Comparison of ENCODE assay signal across 12 cellular contexts in genomic region chr9:122819326-122819725, GRCh38. TPM values are rescaled to one million over a fixed set of nuclear protein-coding genes. Genes with fewer than 3 reads are reported as not detected.
DNase-seq lines count a peak whose midpoint lies in the region; ATAC-seq and TF ChIP-seq lines count a peak whose summit lies in the region.
"Had no signal": no experiment of that assay in that cellular context is flagged by ENCODE, and none has a peak within 500 bp of the region (broad histone marks: within the 10 kb centered on the region; RNA-seq: fewer than 3 reads in every experiment).

No MANE protein-coding gene starts in this region.

- H3K27me3 Mint-ChIP-seq in CD4-positive, alpha-beta memory T cell: no peaks in the 10 kb centered on the region
- H3K27me3 Mint-ChIP-seq in T-cell (no peaks in the 10 kb centered on the region), mesothelial cell of epicardium (ENCODE audit: low read depth) (no peaks in the 10 kb centered on the region)
- H3K27me3 Mint-ChIP-seq in activated CD4-positive, alpha-beta T cell treated with anti-CD3 and anti-CD28 coated beads, Interleukin-2, amount 10 ng/mL, durations not matched to agents 7 days and 5 days: no peaks in the 10 kb centered on the region
- H3K27me3 Mint-ChIP-seq: activated T-helper 17 cell treated with anti-CD3 and anti-CD28 coated beads, Interleukin-2, amount 50 U/mL, for 72 hours had no signal

- H3K36me3 ChIP-seq in CD4-positive, alpha-beta memory T cell (ENCODE audit: insufficient read depth, low read length): peaks cover 16% of the 10 kb centered on the region
- H3K36me3 ChIP-seq in esophagus muscularis mucosa: peaks cover 11 to 76% (median 44%) of the 10 kb centered on the region in 4 donors
- H3K36me3 ChIP-seq in psoas muscle (ENCODE audit: insufficient read depth in 1 of 2, low read depth in 1 of 2): peaks cover 2 to 44% of the 10 kb centered on the region in 2 donors

- no peak overlapping the region for H3K27ac ChIP-seq in CD4-positive, alpha-beta memory T cell (ENCODE audit: low read depth, low read length)
- H3K27ac ChIP-seq in esophagus muscularis mucosa (replicated peaks in 1 of 4): peak overlapping the region; percentile 6 to 44 (median 10)
- H3K27ac ChIP-seq in psoas muscle: peak overlapping the region; percentile 30

- POLR2A ChIA-PET in CD4-positive, alpha-beta memory T cell (lab: Charles Lee; ENCODE audit: partially characterized antibody): interaction anchor here (2.2 to 5.5 kb wide), 2 partner anchors 8 to 85 kb away, joined by 5 to 51 read pairs; partner anchors contain the start of genes PDCL and RC3H2
- POLR2A ChIA-PET in T-cell (lab: Charles Lee): no interaction called here
- POLR2A ChIA-PET in activated CD4-positive, alpha-beta T cell treated with anti-CD3 and anti-CD28 coated beads, Interleukin-2, amount 10 ng/mL, durations not matched to agents 7 days and 5 days (lab: Charles Lee): no interaction called here

- H3K36me3 Mint-ChIP-seq in CD4-positive, alpha-beta memory T cell: peaks cover 27 to 55% of the 10 kb centered on the region in 2 donors
- H3K36me3 Mint-ChIP-seq in T-cell (peaks cover 35% of the 10 kb centered on the region), mesothelial cell of epicardium (peaks cover 30% of the 10 kb centered on the region)
- H3K36me3 Mint-ChIP-seq in activated CD4-positive, alpha-beta T cell treated with anti-CD3 and anti-CD28 coated beads, Interleukin-2, amount 10 ng/mL, durations not matched to agents 7 days and 5 days (ENCODE audit: low read depth): peaks cover 34% of the 10 kb centered on the region

- H3K9me3 ChIP-seq in CD4-positive, alpha-beta memory T cell (ENCODE audit: control insufficient read depth in 1 of 2, low read length in 2 of 2): no peaks in the 10 kb centered on the region
- H3K9me3 ChIP-seq in esophagus muscularis mucosa: no peaks in the 10 kb centered on the region
- no peaks in the 10 kb centered on the region for H3K9me3 ChIP-seq in psoas muscle

- H3K4me3 Mint-ChIP-seq in CD4-positive, alpha-beta memory T cell: peak overlapping the region in 4 of 8 donors; percentile 8 to 20 (median 11)
- no peak overlapping the region for H3K4me3 Mint-ChIP-seq in T-cell
- H3K4me3 Mint-ChIP-seq in mesothelial cell of epicardium: no peak overlapping the region
- no peak overlapping the region for H3K4me3 Mint-ChIP-seq in activated CD4-positive, alpha-beta T cell treated with anti-CD3 and anti-CD28 coated beads, Interleukin-2, amount 10 ng/mL, durations not matched to agents 7 days and 5 days
- H3K4me3 Mint-ChIP-seq: activated T-helper 17 cell treated with anti-CD3 and anti-CD28 coated beads, Interleukin-2, amount 50 U/mL, for 72 hours; CD14-positive monocyte had no signal

- CTCF ChIA-PET in CD4-positive, alpha-beta memory T cell (lab: Charles Lee; ENCODE audit: partially characterized antibody): interaction anchor here (1.2 to 3.1 kb wide), 4 partner anchors 9 to 354 kb away, joined by 3 to 9 read pairs (median 6); no protein-coding TSS in a partner anchor
- CTCF ChIA-PET in T-cell (lab: Charles Lee): interaction anchor here in 1 of 2 donors (0.7 kb wide), 1 partner anchor 568 kb away, joined by 4 read pairs; no protein-coding TSS in a partner anchor
- CTCF ChIA-PET in activated CD4-positive, alpha-beta T cell treated with anti-CD3 and anti-CD28 coated beads, Interleukin-2, amount 10 ng/mL, durations not matched to agents 7 days and 5 days (lab: Charles Lee): interaction anchor here (0.6 to 1.3 kb wide), 4 partner anchors 16 to 693 kb away, joined by 3 to 5 read pairs (median 4); no protein-coding TSS in a partner anchor

- H3K4me1 Mint-ChIP-seq in CD4-positive, alpha-beta memory T cell: peaks cover 39 to 60% (median 53%) of the 10 kb centered on the region in 4 donors
- peaks cover 52 to 68% (median 63%) of the 10 kb centered on the region in 3 donors for H3K4me1 Mint-ChIP-seq in T-cell
- H3K4me1 Mint-ChIP-seq in mesothelial cell of epicardium: no peaks in the 10 kb centered on the region
- peaks cover 51% of the 10 kb centered on the region for H3K4me1 Mint-ChIP-seq in activated CD4-positive, alpha-beta T cell treated with anti-CD3 and anti-CD28 coated beads, Interleukin-2, amount 10 ng/mL, durations not matched to agents 7 days and 5 days

- H3K4me1 ChIP-seq in CD4-positive, alpha-beta memory T cell (ENCODE audit: insufficient read depth, low read length): peaks cover 53% of the 10 kb centered on the region
- H3K4me1 ChIP-seq in esophagus muscularis mucosa (peaks cover 12 to 47% (median 28%) of the 10 kb centered on the region in 4 donors), psoas muscle (peaks cover 13% of the 10 kb centered on the region)

- no peaks in the 10 kb centered on the region for H3K9me3 Mint-ChIP-seq in CD4-positive, alpha-beta memory T cell
- H3K9me3 Mint-ChIP-seq in T-cell (no peaks in the 10 kb centered on the region), mesothelial cell of epicardium (no peaks in the 10 kb centered on the region)
- no peaks in the 10 kb centered on the region for H3K9me3 Mint-ChIP-seq in activated CD4-positive, alpha-beta T cell treated with anti-CD3 and anti-CD28 coated beads, Interleukin-2, amount 10 ng/mL, durations not matched to agents 7 days and 5 days
- H3K9me3 Mint-ChIP-seq: activated T-helper 17 cell treated with anti-CD3 and anti-CD28 coated beads, Interleukin-2, amount 50 U/mL, for 72 hours; CD14-positive monocyte had no signal

- H3K4me3 ChIP-seq in CD4-positive, alpha-beta memory T cell (ENCODE audit: low read length in 2 of 2): no peak overlapping the region
- H3K4me3 ChIP-seq in esophagus muscularis mucosa (no peak overlapping the region), psoas muscle (no peak overlapping the region)

- DNase-seq in CD4-positive, alpha-beta memory T cell: no peak
- DNase-seq in T-cell (no peak), esophagus muscularis mucosa (ENCODE audit: extremely low spot score) (no peak), psoas muscle (no peak), mesothelial cell of epicardium (ENCODE audit: low spot score in 2 of 2, unreplicated experiment in 2 of 2) (no peak)
- no peak for DNase-seq in activated CD4-positive, alpha-beta T cell treated with anti-CD3 and anti-CD28 coated beads, Interleukin-2, amount 10 ng/mL, durations not matched to agents 7 days and 5 days
- no peak for DNase-seq in effector CD4-positive, alpha-beta T cell
- DNase-seq: NCI-H526 had no signal

- H3K27me3 ChIP-seq in CD4-positive, alpha-beta memory T cell (ENCODE audit: insufficient read depth, low read length): no peaks in the 10 kb centered on the region
- H3K27me3 ChIP-seq in esophagus muscularis mucosa (no peaks in the 10 kb centered on the region), psoas muscle (ENCODE audit: insufficient read depth in 3 of 3, low read length in 2 of 3) (no peaks in the 10 kb centered on the region)

- no peak for TF ChIP-seq EP300 in esophagus muscularis mucosa (IDR thresholded peaks at IDR 0.05)

- intact Hi-C loops in CD4-positive, alpha-beta memory T cell (cut with micrococcal nuclease): loop anchor here (5.0 to 10.0 kb wide), 2 partner anchors 173 to 525 kb away; no protein-coding TSS in a partner anchor
- intact Hi-C loops in esophagus muscularis mucosa (cut with DNase I) (no loop called here), psoas muscle (cut with DNase I) (loop anchor here in 1 of 2 donors (10.0 kb wide), 1 partner anchor 695 kb away; no protein-coding TSS in a partner anchor)

- H3K27ac Mint-ChIP-seq in CD4-positive, alpha-beta memory T cell: peak overlapping the region; percentile 47 to 86 (median 66)
- peak overlapping the region; percentile 78 to 79 for H3K27ac Mint-ChIP-seq in T-cell
- H3K27ac Mint-ChIP-seq in mesothelial cell of epicardium: no peak overlapping the region
- no peak overlapping the region for H3K27ac Mint-ChIP-seq in activated CD4-positive, alpha-beta T cell treated with anti-CD3 and anti-CD28 coated beads, Interleukin-2, amount 10 ng/mL, durations not matched to agents 7 days and 5 days
- H3K27ac Mint-ChIP-seq: activated T-helper 17 cell treated with anti-CD3 and anti-CD28 coated beads, Interleukin-2, amount 50 U/mL, for 72 hours had no signal

- 64% methylated on average over 3 of the region's 3 CpGs for WGBS in esophagus muscularis mucosa
- WGBS in psoas muscle, 3 donors: 69 to 76% (median 73%) methylated on average over 3 of the region's 3 CpGs

- TF ChIP-seq CTCF in esophagus muscularis mucosa (IDR thresholded peaks at IDR 0.05) (no peak), psoas muscle (IDR thresholded peaks at IDR 0.05) (no peak), mesothelial cell of epicardium (IDR thresholded peaks at IDR 0.05; ENCODE audit: unreplicated experiment) (no peak)

- no peak for TF ChIP-seq POLR2A in esophagus muscularis mucosa (IDR thresholded peaks at IDR 0.05; ENCODE audit: low read depth)

- ATAC-seq in T-cell (replicated peaks in 1 of 4) (no peak), psoas muscle (no peak), HG03439 (IDR thresholded peaks at IDR 0.05; ENCODE audit: unreplicated experiment) (no peak)
- ATAC-seq: activated T-helper 17 cell treated with anti-CD3 and anti-CD28 coated beads, Interleukin-2, amount 50 U/mL, for 72 hours; HepG2 had no signal

RNA-seq across cellular contexts. Expression of gene PDCL, which starts 9.1 kb away (rescaled TPM):
- total RNA-seq in CD4-positive, alpha-beta memory T cell: 10 to 100 TPM; 16.5 to 18.1 TPM
- polyA plus RNA-seq in CD4-positive, alpha-beta memory T cell: 10 to 100 TPM; 10.4 to 12.1 TPM
- total RNA-seq in T-cell (10 to 100 TPM; 13.3 to 16.7 (median 14.3) TPM), esophagus muscularis mucosa (10 to 100 TPM; 12.5 to 18.7 (median 15.7) TPM), psoas muscle (1 to 10 TPM; 4.1 to 5.7 (median 4.5) TPM), mesothelial cell of epicardium (25.7 to 30.5 TPM (median 26.8 TPM) in 3 replicates)
- 1 to 10 TPM; 3.8 to 5.1 (median 4.7) TPM for polyA plus RNA-seq in psoas muscle
- 10 to 100 TPM; 22.4 to 25.2 TPM for total RNA-seq in activated CD4-positive, alpha-beta T cell treated with anti-CD3 and anti-CD28 coated beads, Interleukin-2, amount 10 ng/mL, durations not matched to agents 7 days and 5 days

RNA-seq across cellular contexts. Expression of gene OR1K1, which starts 19.4 kb away (rescaled TPM):
- total RNA-seq in CD4-positive, alpha-beta memory T cell: not detected
- not detected for polyA plus RNA-seq in CD4-positive, alpha-beta memory T cell
- total RNA-seq in T-cell: not detected
- total RNA-seq in esophagus muscularis mucosa: not detected
- not detected for total RNA-seq in psoas muscle
- polyA plus RNA-seq in psoas muscle: not detected
- total RNA-seq in mesothelial cell of epicardium: not detected in 3 replicates
- total RNA-seq in activated CD4-positive, alpha-beta T cell treated with anti-CD3 and anti-CD28 coated beads, Interleukin-2, amount 10 ng/mL, durations not matched to agents 7 days and 5 days: not detected
- total RNA-seq: activated T-helper 17 cell treated with anti-CD3 and anti-CD28 coated beads, Interleukin-2, amount 50 U/mL, for 72 hours; HepG2 had no signal
- polyA plus RNA-seq: CD14-positive monocyte, HepG2 had no signal

RNA-seq across cellular contexts. Expression of gene OR5C1, which starts 30.6 kb away (rescaled TPM):
- total RNA-seq in CD4-positive, alpha-beta memory T cell: not detected
- not detected for polyA plus RNA-seq in CD4-positive, alpha-beta memory T cell
- total RNA-seq in T-cell: not detected
- total RNA-seq in esophagus muscularis mucosa: not detected
- total RNA-seq in psoas muscle: not detected
- polyA plus RNA-seq in psoas muscle: not detected
- total RNA-seq in mesothelial cell of epicardium: not detected in 3 replicates
- total RNA-seq in activated CD4-positive, alpha-beta T cell treated with anti-CD3 and anti-CD28 coated beads, Interleukin-2, amount 10 ng/mL, durations not matched to agents 7 days and 5 days: not detected
- total RNA-seq: activated T-helper 17 cell treated with anti-CD3 and anti-CD28 coated beads, Interleukin-2, amount 50 U/mL, for 72 hours; HepG2 had no signal
- polyA plus RNA-seq: CD14-positive monocyte, HepG2 had no signal

Comparison
In these comparisons a context has a peak if more than half of its experiments do, and no peak if none do; other contexts are left out.
1. H3K27ac Mint-ChIP-seq: peak in CD4-positive, alpha-beta memory T cell (7 of 7) and T-cell (2 of 2); none in mesothelial cell of epicardium (single experiment) and activated CD4-positive, alpha-beta T cell treated with anti-CD3 and anti-CD28 coated beads, Interleukin-2, amount 10 ng/mL, durations not matched to agents 7 days and 5 days (single experiment).